Comparison of ENCODE assay signal across 1 cellular context in genomic region chr6:109454483-109455160, GRCh38.
TF ChIP-seq lines count a peak whose summit lies in the region.

No MANE protein-coding gene starts in this region.

TF ChIP-seq in GM23338, 12 proteins besides CTCF, POLR2A, EP300 and RAD21:
- TF ChIP-seq ZNF331 (CRISPR knock-in tag; IDR thresholded peaks at IDR 0.05; ENCODE audit: low read depth) (no peak), JUNB (IDR thresholded peaks at IDR 0.05; ENCODE audit: unreplicated experiment) (no peak), NANOG (IDR thresholded peaks at IDR 0.05; ENCODE audit: borderline replicate concordance) (no peak), POLR2AphosphoS5 (IDR thresholded peaks at IDR 0.05; ENCODE audit: low read depth) (no peak), CREB1 (CRISPR knock-in tag; IDR thresholded peaks at IDR 0.05; ENCODE audit: low read depth) (no peak), EZH2phosphoT487 (IDR thresholded peaks at IDR 0.05; ENCODE audit: unreplicated experiment) (no peak), STAT1 (IDR thresholded peaks at IDR 0.05; ENCODE audit: unreplicated experiment) (no peak), EZH2 (IDR thresholded peaks at IDR 0.05; ENCODE audit: low read depth, unreplicated experiment) (no peak), ZNF114 (CRISPR knock-in tag; IDR thresholded peaks at IDR 0.05) (no peak)
- TF ChIP-seq, protein P1, sequence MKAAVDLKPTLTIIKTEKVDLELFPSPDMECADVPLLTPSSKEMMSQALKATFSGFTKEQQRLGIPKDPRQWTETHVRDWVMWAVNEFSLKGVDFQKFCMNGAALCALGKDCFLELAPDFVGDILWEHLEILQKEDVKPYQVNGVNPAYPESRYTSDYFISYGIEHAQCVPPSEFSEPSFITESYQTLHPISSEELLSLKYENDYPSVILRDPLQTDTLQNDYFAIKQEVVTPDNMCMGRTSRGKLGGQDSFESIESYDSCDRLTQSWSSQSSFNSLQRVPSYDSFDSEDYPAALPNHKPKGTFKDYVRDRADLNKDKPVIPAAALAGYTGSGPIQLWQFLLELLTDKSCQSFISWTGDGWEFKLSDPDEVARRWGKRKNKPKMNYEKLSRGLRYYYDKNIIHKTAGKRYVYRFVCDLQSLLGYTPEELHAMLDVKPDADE (IDR thresholded peaks at IDR 0.05): no peak
- TF ChIP-seq, protein P2, sequence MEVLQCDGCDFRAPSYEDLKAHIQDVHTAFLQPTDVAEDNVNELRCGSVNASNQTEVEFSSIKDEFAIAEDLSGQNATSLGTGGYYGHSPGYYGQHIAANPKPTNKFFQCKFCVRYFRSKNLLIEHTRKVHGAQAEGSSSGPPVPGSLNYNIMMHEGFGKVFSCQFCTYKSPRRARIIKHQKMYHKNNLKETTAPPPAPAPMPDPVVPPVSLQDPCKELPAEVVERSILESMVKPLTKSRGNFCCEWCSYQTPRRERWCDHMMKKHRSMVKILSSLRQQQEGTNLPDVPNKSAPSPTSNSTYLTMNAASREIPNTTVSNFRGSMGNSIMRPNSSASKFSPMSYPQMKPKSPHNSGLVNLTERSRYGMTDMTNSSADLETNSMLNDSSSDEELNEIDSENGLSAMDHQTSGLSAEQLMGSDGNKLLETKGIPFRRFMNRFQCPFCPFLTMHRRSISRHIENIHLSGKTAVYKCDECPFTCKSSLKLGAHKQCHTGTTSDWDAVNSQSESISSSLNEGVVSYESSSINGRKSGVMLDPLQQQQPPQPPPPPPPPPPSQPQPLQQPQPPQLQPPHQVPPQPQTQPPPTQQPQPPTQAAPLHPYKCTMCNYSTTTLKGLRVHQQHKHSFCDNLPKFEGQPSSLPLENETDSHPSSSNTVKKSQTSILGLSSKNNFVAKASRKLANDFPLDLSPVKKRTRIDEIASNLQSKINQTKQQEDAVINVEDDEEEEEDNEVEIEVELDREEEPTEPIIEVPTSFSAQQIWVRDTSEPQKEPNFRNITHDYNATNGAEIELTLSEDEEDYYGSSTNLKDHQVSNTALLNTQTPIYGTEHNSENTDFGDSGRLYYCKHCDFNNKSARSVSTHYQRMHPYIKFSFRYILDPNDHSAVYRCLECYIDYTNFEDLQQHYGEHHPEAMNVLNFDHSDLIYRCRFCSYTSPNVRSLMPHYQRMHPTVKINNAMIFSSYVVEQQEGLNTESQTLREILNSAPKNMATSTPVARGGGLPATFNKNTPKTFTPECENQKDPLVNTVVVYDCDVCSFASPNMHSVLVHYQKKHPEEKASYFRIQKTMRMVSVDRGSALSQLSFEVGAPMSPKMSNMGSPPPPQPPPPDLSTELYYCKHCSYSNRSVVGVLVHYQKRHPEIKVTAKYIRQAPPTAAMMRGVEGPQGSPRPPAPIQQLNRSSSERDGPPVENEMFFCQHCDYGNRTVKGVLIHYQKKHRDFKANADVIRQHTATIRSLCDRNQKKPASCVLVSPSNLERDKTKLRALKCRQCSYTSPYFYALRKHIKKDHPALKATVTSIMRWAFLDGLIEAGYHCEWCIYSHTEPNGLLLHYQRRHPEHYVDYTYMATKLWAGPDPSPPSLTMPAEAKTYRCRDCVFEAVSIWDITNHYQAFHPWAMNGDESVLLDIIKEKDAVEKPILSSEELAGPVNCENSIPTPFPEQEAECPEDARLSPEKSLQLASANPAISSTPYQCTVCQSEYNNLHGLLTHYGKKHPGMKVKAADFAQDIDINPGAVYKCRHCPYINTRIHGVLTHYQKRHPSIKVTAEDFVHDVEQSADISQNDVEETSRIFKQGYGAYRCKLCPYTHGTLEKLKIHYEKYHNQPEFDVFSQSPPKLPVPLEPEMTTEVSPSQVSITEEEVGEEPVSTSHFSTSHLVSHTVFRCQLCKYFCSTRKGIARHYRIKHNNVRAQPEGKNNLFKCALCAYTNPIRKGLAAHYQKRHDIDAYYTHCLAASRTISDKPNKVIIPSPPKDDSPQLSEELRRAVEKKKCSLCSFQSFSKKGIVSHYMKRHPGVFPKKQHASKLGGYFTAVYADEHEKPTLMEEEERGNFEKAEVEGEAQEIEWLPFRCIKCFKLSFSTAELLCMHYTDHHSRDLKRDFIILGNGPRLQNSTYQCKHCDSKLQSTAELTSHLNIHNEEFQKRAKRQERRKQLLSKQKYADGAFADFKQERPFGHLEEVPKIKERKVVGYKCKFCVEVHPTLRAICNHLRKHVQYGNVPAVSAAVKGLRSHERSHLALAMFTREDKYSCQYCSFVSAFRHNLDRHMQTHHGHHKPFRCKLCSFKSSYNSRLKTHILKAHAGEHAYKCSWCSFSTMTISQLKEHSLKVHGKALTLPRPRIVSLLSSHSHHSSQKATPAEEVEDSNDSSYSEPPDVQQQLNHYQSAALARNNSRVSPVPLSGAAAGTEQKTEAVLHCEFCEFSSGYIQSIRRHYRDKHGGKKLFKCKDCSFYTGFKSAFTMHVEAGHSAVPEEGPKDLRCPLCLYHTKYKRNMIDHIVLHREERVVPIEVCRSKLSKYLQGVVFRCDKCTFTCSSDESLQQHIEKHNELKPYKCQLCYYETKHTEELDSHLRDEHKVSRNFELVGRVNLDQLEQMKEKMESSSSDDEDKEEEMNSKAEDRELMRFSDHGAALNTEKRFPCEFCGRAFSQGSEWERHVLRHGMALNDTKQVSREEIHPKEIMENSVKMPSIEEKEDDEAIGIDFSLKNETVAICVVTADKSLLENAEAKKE (CRISPR knock-in tag; IDR thresholded peaks at IDR 0.05): no peak
- TF ChIP-seq, protein P3, sequence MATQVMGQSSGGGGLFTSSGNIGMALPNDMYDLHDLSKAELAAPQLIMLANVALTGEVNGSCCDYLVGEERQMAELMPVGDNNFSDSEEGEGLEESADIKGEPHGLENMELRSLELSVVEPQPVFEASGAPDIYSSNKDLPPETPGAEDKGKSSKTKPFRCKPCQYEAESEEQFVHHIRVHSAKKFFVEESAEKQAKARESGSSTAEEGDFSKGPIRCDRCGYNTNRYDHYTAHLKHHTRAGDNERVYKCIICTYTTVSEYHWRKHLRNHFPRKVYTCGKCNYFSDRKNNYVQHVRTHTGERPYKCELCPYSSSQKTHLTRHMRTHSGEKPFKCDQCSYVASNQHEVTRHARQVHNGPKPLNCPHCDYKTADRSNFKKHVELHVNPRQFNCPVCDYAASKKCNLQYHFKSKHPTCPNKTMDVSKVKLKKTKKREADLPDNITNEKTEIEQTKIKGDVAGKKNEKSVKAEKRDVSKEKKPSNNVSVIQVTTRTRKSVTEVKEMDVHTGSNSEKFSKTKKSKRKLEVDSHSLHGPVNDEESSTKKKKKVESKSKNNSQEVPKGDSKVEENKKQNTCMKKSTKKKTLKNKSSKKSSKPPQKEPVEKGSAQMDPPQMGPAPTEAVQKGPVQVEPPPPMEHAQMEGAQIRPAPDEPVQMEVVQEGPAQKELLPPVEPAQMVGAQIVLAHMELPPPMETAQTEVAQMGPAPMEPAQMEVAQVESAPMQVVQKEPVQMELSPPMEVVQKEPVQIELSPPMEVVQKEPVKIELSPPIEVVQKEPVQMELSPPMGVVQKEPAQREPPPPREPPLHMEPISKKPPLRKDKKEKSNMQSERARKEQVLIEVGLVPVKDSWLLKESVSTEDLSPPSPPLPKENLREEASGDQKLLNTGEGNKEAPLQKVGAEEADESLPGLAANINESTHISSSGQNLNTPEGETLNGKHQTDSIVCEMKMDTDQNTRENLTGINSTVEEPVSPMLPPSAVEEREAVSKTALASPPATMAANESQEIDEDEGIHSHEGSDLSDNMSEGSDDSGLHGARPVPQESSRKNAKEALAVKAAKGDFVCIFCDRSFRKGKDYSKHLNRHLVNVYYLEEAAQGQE (IDR thresholded peaks at IDR 0.05; ENCODE audit: unreplicated experiment): no peak
